ENCODE assay signal across 20 cellular contexts in the genomic region with DNA sequence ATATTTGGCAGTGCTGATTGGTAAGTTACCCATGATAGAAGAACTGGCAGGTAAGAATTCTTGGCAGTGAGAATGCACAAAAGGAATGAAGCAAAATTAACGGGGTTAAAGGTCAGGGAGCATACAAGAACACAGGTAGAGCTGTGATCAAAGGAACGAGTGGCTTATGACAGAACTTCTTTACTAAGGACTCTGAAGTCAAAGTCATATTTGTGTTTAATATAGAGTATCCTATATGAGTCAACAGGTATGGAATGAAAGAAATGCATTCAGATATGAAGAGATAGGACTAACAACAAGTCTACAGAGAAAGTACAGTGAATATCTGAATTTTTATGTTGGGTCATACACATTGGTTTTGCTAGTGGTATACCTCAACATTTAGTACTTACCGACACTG.
A peak's percentile ranks its signal among the peaks of the same experiment; 100 is the strongest.
DNase-seq lines count a peak whose midpoint lies in the region; ATAC-seq and TF ChIP-seq lines count a peak whose summit lies in the region.
"Had no signal": no experiment of that assay in that cellular context is flagged by ENCODE, and none has a peak within 500 bp of the region (broad histone marks: within the 10 kb centered on the region; RNA-seq: fewer than 3 reads in every experiment).

No MANE protein-coding gene starts in this region.

- 0 out of 2 replicates have a peak, but pooled peaks cover 4% of the 10 kb centered on the region for H3K36me3 Mint-ChIP-seq in HFFc6 (ENCODE audit: low read depth)
- H3K36me3 Mint-ChIP-seq: naive B cell had no signal

- H3K4me1 Mint-ChIP-seq in HFFc6 (ENCODE audit: low read depth) = peaks cover 82% of the 10 kb centered on the region
- H3K4me1 Mint-ChIP-seq: B cell, naive B cell had no signal

- H3K79me2 ChIP-seq in smooth muscle cell (ENCODE audit: low read depth) = no peaks in the 10 kb centered on the region

- H3K9ac ChIP-seq in smooth muscle cell (ENCODE audit: low read depth) = no peak overlapping the region

- H3K27ac ChIP-seq in SJSA1 (peak overlapping the region; percentile 25; the same call in 1 of the 2 replicates), epithelial cell of prostate (peak overlapping the region; percentile 2), smooth muscle cell (ENCODE audit: low read depth) (peak overlapping the region; percentile 40), dorsolateral prefrontal cortex (no peak overlapping the region)
- H3K27ac ChIP-seq: esophagus squamous epithelium, pancreas, Peyer's patch, upper lobe of left lung had no signal

- H3K4me2 ChIP-seq in smooth muscle cell = no peak overlapping the region

- H3K27me3 ChIP-seq in SJSA1 (replicated peaks) (no peaks in the 10 kb centered on the region), smooth muscle cell (ENCODE audit: low read depth) (no peaks in the 10 kb centered on the region), dorsolateral prefrontal cortex (no peaks in the 10 kb centered on the region)
- H3K27me3 ChIP-seq: esophagus squamous epithelium, pancreas, Peyer's patch, upper lobe of left lung had no signal

- intact Hi-C loops in dorsolateral prefrontal cortex (cut with DNase I) = no loop called here

- peaks cover 2% of the 10 kb centered on the region for H3K27me3 Mint-ChIP-seq in HFFc6 (ENCODE audit: insufficient read depth)
- H3K27me3 Mint-ChIP-seq: B cell had no signal

- peak; percentile 28 for DNase-seq in HFFc6
- DNase-seq in SJSA1 (ENCODE audit: low read depth in 1 of 2, low spot score in 2 of 2) = no peak
- no peak for DNase-seq in epithelial cell of prostate (ENCODE audit: low read depth, low spot score)
- no peak for DNase-seq in smooth muscle cell (lab: John Stamatoyannopoulos, UW; ENCODE audit: unreplicated experiment)
- DNase-seq in ureter (ENCODE audit: low spot score) = no peak
- no peak for DNase-seq in dorsolateral prefrontal cortex
- DNase-seq: activated CD4-positive, alpha-beta T cell treated with anti-CD3 and anti-CD28 coated beads for 4 hours; activated CD8-positive, alpha-beta memory T cell treated with anti-CD3 and anti-CD28 coated beads, Interleukin-2, amount 10 ng/mL, durations not matched to agents 7 days and 5 days; activated naive CD8-positive, alpha-beta T cell treated with anti-CD3 and anti-CD28 coated beads, Interleukin-2, amount 50 U/mL, for 24 hours; central memory CD4-positive, alpha-beta T cell; COR-L47; esophagus squamous epithelium; MM.1S; naive B cell; pancreas; Peyer's patch; stimulated activated naive CD8-positive, alpha-beta T cell treated with anti-CD3 and anti-CD28 coated beads, Interleukin-15, amount 100 ng/mL, for 72 hours; upper lobe of left lung had no signal

- no peak for TF ChIP-seq CTCF in HFFc6 (IDR thresholded peaks at IDR 0.05)
- no peak for TF ChIP-seq CTCF in smooth muscle cell (IDR thresholded peaks at IDR 0.05; ENCODE audit: borderline replicate concordance, insufficient read depth, poor library complexity, severe bottlenecking)
- no peak for TF ChIP-seq CTCF in dorsolateral prefrontal cortex (IDR thresholded peaks at IDR 0.05 in 54 of 56, conservative IDR thresholded peaks at IDR 0.05 in 2 of 56; ENCODE audit: low read depth in 1 of 56, partially characterized antibody in 56 of 56)

- H3K4me3 Mint-ChIP-seq in HFFc6 = peak overlapping the region; percentile 37; the same call in 1 of the 2 replicates
- H3K4me3 Mint-ChIP-seq: activated CD8-positive, alpha-beta memory T cell treated with anti-CD3 and anti-CD28 coated beads, Interleukin-2, amount 10 ng/mL, durations not matched to agents 7 days and 5 days; activated naive CD8-positive, alpha-beta T cell treated with anti-CD3 and anti-CD28 coated beads, Interleukin-2, amount 50 U/mL, for 24 hours; B cell; naive B cell; stimulated activated naive CD8-positive, alpha-beta T cell treated with anti-CD3 and anti-CD28 coated beads, Interleukin-15, amount 100 ng/mL, for 72 hours had no signal

- H3K27ac Mint-ChIP-seq in HFFc6 = peak overlapping the region; percentile 66
- H3K27ac Mint-ChIP-seq: activated CD8-positive, alpha-beta memory T cell treated with anti-CD3 and anti-CD28 coated beads, Interleukin-2, amount 10 ng/mL, durations not matched to agents 7 days and 5 days; activated naive CD8-positive, alpha-beta T cell treated with anti-CD3 and anti-CD28 coated beads, Interleukin-2, amount 50 U/mL, for 24 hours; B cell; naive B cell; stimulated activated naive CD8-positive, alpha-beta T cell treated with anti-CD3 and anti-CD28 coated beads, Interleukin-15, amount 100 ng/mL, for 72 hours had no signal

- H3K4me3 ChIP-seq in SJSA1 (no peak overlapping the region), smooth muscle cell (no peak overlapping the region), dorsolateral prefrontal cortex (no peak overlapping the region)
- H3K4me3 ChIP-seq: esophagus squamous epithelium, pancreas, Peyer's patch, upper lobe of left lung had no signal

- H3K4me1 ChIP-seq in SJSA1 (replicated peaks) = peaks cover 40% of the 10 kb centered on the region
- H3K4me1 ChIP-seq in smooth muscle cell (ENCODE audit: low read depth) = peaks cover 11% of the 10 kb centered on the region

- H4K20me1 ChIP-seq in smooth muscle cell (ENCODE audit: low read depth) = no peaks in the 10 kb centered on the region

- H3K9me3 Mint-ChIP-seq in HFFc6 = no peaks in the 10 kb centered on the region
- H3K9me3 Mint-ChIP-seq: activated naive CD8-positive, alpha-beta T cell treated with anti-CD3 and anti-CD28 coated beads, Interleukin-2, amount 50 U/mL, for 24 hours; naive B cell; stimulated activated naive CD8-positive, alpha-beta T cell treated with anti-CD3 and anti-CD28 coated beads, Interleukin-15, amount 100 ng/mL, for 72 hours had no signal

- no peak overlapping the region for H2AFZ ChIP-seq in smooth muscle cell (ENCODE audit: low read depth)

- ATAC-seq in HG02642 (IDR thresholded peaks at IDR 0.05; ENCODE audit: poor library complexity, unreplicated experiment) = no peak
- ATAC-seq: activated CD8-positive, alpha-beta memory T cell treated with anti-CD3 and anti-CD28 coated beads, Interleukin-2, amount 10 ng/mL, durations not matched to agents 7 days and 5 days; activated naive CD8-positive, alpha-beta T cell treated with anti-CD3 and anti-CD28 coated beads, Interleukin-2, amount 50 U/mL, for 24 hours; pancreas; stimulated activated naive CD8-positive, alpha-beta T cell treated with anti-CD3 and anti-CD28 coated beads, Interleukin-15, amount 100 ng/mL, for 72 hours had no signal

- H3K9me3 ChIP-seq in SJSA1 (replicated peaks) (no peaks in the 10 kb centered on the region), smooth muscle cell (replicated peaks; ENCODE audit: low read depth) (no peaks in the 10 kb centered on the region)
- H3K9me3 ChIP-seq: esophagus squamous epithelium, pancreas, Peyer's patch, upper lobe of left lung had no signal

- H3K36me3 ChIP-seq in SJSA1 (no peaks in the 10 kb centered on the region), smooth muscle cell (ENCODE audit: low read depth) (no peaks in the 10 kb centered on the region)
- H3K36me3 ChIP-seq: esophagus squamous epithelium, pancreas, Peyer's patch, upper lobe of left lung had no signal

- WGBS in smooth muscle cell (ENCODE audit: low lambda C conversion rate) = 83% methylated on average over 3 of the region's 3 CpGs

- H3F3A ChIP-seq in smooth muscle cell (ENCODE audit: low read depth) = peaks cover 18% of the 10 kb centered on the region

Comparison
In these comparisons a context has a peak if more than half of its experiments do, and no peak if none do; other contexts are left out.
1. H3K27ac ChIP-seq: peak in SJSA1 (single experiment), epithelial cell of prostate (single experiment) and smooth muscle cell (single experiment); none in dorsolateral prefrontal cortex (0 of 59).